In genomic region chrY:13479031-13479705, GRCh38 we compare ENCODE assay signal across 10 cellular contexts. TPM values are rescaled to one million over a fixed set of nuclear protein-coding genes. Genes with fewer than 3 reads are reported as not detected.
A peak's percentile ranks its signal among the peaks of the same experiment; 100 is the strongest.
DNase-seq lines count a peak whose midpoint lies in the region; ATAC-seq, FAIRE-seq and TF ChIP-seq lines count a peak whose summit lies in the region.
"Had no signal": no experiment of that assay in that cellular context is flagged by ENCODE, and none has a peak within 500 bp of the region (broad histone marks: within the 10 kb centered on the region; RNA-seq: fewer than 3 reads in every experiment).

No MANE protein-coding gene starts in this region.

- H3K79me2 ChIP-seq in endothelial cell of umbilical vein (ENCODE audit: control insufficient read depth, insufficient read depth, low read length), result peaks cover 39% of the 10 kb centered on the region

- no peaks in the 10 kb centered on the region for H3K36me3 ChIP-seq in endothelial cell of umbilical vein (ENCODE audit: control insufficient read depth in 2 of 2, extremely low read depth in 1 of 2, insufficient read depth in 2 of 2, low read length in 2 of 2)
- peaks cover 0 to 2% (median 0%) of the 10 kb centered on the region in 3 donors for H3K36me3 ChIP-seq in skeletal muscle tissue (ENCODE audit: control insufficient read depth in 3 of 3, insufficient read depth in 3 of 3, low read length in 3 of 3)
- H3K36me3 ChIP-seq: BLaER1 treated with 17β-estradiol and CSF1 and Interleukin-3, amounts not matched to agents 10 nM and 100 nM had no signal

- peak overlapping the region; percentile 98 for H3K27ac Mint-ChIP-seq in activated CD8-positive, alpha-beta memory T cell treated with anti-CD3 and anti-CD28 coated beads, Interleukin-2, amount 10 ng/mL, durations not matched to agents 7 days and 5 days

- H3K9me3 Mint-ChIP-seq in activated CD8-positive, alpha-beta memory T cell treated with anti-CD3 and anti-CD28 coated beads, Interleukin-2, amount 10 ng/mL, durations not matched to agents 7 days and 5 days (ENCODE audit: low read depth), result no peaks in the 10 kb centered on the region

- H3K9me1 ChIP-seq in endothelial cell of umbilical vein (replicated peaks; ENCODE audit: control insufficient read depth, extremely low read depth, insufficient read depth, low read length), result no peaks in the 10 kb centered on the region

- intact Hi-C loops in endothelial cell of umbilical vein (cut with micrococcal nuclease), result loop anchor here (2.0 kb wide), 1 partner anchor 574 kb away; the partner anchor contains the start of gene DDX3Y

- H3K4me3 ChIP-seq in endothelial cell of umbilical vein (replicated peaks in 1 of 3; ENCODE audit: insufficient read depth in 1 of 3, low read depth in 1 of 3, low read length in 3 of 3), result peak overlapping the region; percentile 51 to 97 (median 97)
- peak overlapping the region in 2 of 3 donors; percentile 94 to 97 for H3K4me3 ChIP-seq in skeletal muscle tissue (ENCODE audit: low read length in 3 of 3)
- H3K4me3 ChIP-seq: BLaER1 treated with 17β-estradiol and CSF1 and Interleukin-3, amounts not matched to agents 10 nM and 100 nM had no signal

- peak overlapping the region; percentile 92 for H3K4me3 Mint-ChIP-seq in activated CD8-positive, alpha-beta memory T cell treated with anti-CD3 and anti-CD28 coated beads, Interleukin-2, amount 10 ng/mL, durations not matched to agents 7 days and 5 days

- H3K27me3 ChIP-seq in endothelial cell of umbilical vein (ENCODE audit: control insufficient read depth in 2 of 2, insufficient read depth in 2 of 2, low read length in 2 of 2), result no peaks in the 10 kb centered on the region
- no peaks in the 10 kb centered on the region for H3K27me3 ChIP-seq in skeletal muscle tissue (ENCODE audit: control insufficient read depth in 3 of 3, insufficient read depth in 3 of 3, low read length in 3 of 3)
- H3K27me3 ChIP-seq: BLaER1 treated with 17β-estradiol and CSF1 and Interleukin-3, amounts not matched to agents 10 nM and 100 nM had no signal

- peak overlapping the region; percentile 39 for H2AFZ ChIP-seq in endothelial cell of umbilical vein (ENCODE audit: low read depth, low read length)

- H3K4me1 Mint-ChIP-seq in activated CD8-positive, alpha-beta memory T cell treated with anti-CD3 and anti-CD28 coated beads, Interleukin-2, amount 10 ng/mL, durations not matched to agents 7 days and 5 days, result peaks cover 25% of the 10 kb centered on the region

- H3K9ac ChIP-seq in endothelial cell of umbilical vein (replicated peaks; ENCODE audit: extremely low read depth, insufficient read depth, low read length), result peak overlapping the region; percentile 99
- H3K9ac ChIP-seq in skeletal muscle tissue (ENCODE audit: low read depth in 1 of 3, low read length in 3 of 3), result peak overlapping the region in 2 of 3 donors; percentile 96 to 99
- H3K9ac ChIP-seq: BLaER1 treated with 17β-estradiol and CSF1 and Interleukin-3, amounts not matched to agents 10 nM and 100 nM had no signal

- no peak for TF ChIP-seq POLR2A in endothelial cell of umbilical vein (IDR thresholded peaks at IDR 0.05; ENCODE audit: low read depth, low read length)

- H3K27ac ChIP-seq in endothelial cell of umbilical vein (ENCODE audit: insufficient read depth, low read depth, low read length) (peak overlapping the region; percentile 97), skeletal muscle tissue (ENCODE audit: low read depth, low read length) (no peak overlapping the region)
- H3K27ac ChIP-seq: BLaER1 treated with 17β-estradiol and CSF1 and Interleukin-3, amounts not matched to agents 10 nM and 100 nM had no signal

- FAIRE-seq in endothelial cell of umbilical vein (lab: Jason Lieb, UNC), result peak; percentile 63
- no peak for FAIRE-seq in HTR-8/SVneo (lab: Jason Lieb, UNC)

- no peaks in the 10 kb centered on the region for H3K27me3 Mint-ChIP-seq in activated CD8-positive, alpha-beta memory T cell treated with anti-CD3 and anti-CD28 coated beads, Interleukin-2, amount 10 ng/mL, durations not matched to agents 7 days and 5 days

- H3K9me3 ChIP-seq in endothelial cell of umbilical vein (replicated peaks; ENCODE audit: control insufficient read depth, insufficient read depth, low read length), result no peaks in the 10 kb centered on the region
- H3K9me3 ChIP-seq in skeletal muscle tissue (ENCODE audit: control insufficient read depth in 3 of 3, low read length in 3 of 3), result no peaks in the 10 kb centered on the region
- H3K9me3 ChIP-seq: BLaER1 treated with 17β-estradiol and CSF1 and Interleukin-3, amounts not matched to agents 10 nM and 100 nM had no signal

- dilution Hi-C loops in endothelial cell of umbilical vein (cut with MboI; ENCODE audit: extremely low pct_ligation_motif_present, low sequenced_read_pairs), result no loop called here

- CTCF ChIA-PET in activated CD8-positive, alpha-beta memory T cell treated with anti-CD3 and anti-CD28 coated beads, Interleukin-2, amount 10 ng/mL, durations not matched to agents 7 days and 5 days (lab: Charles Lee), result no interaction called here
- CTCF ChIA-PET in endothelial cell of umbilical vein (lab: Charles Lee), result no interaction called here

- H3K4me1 ChIP-seq in endothelial cell of umbilical vein (ENCODE audit: control insufficient read depth, extremely low read depth, insufficient read depth, low read length) (peaks cover 29% of the 10 kb centered on the region), skeletal muscle tissue (ENCODE audit: control insufficient read depth in 3 of 3, insufficient read depth in 3 of 3, low read length in 3 of 3) (peaks cover 0 to 9% (median 4%) of the 10 kb centered on the region in 3 donors)
- H3K4me1 ChIP-seq: BLaER1 treated with 17β-estradiol and CSF1 and Interleukin-3, amounts not matched to agents 10 nM and 100 nM had no signal

- H4K20me1 ChIP-seq in endothelial cell of umbilical vein (replicated peaks; ENCODE audit: control insufficient read depth, extremely low read depth, insufficient read depth, low read length), result peaks cover 4% of the 10 kb centered on the region
- H4K20me1 ChIP-seq: BLaER1 treated with 17β-estradiol and CSF1 and Interleukin-3, amounts not matched to agents 10 nM and 100 nM had no signal

- TSS peak; percentile 67 for BruUV-seq in endothelial cell of umbilical vein (replicated peaks; lab: Mats Ljungman, UMichigan)

- DNase-seq in activated CD8-positive, alpha-beta memory T cell treated with anti-CD3 and anti-CD28 coated beads, Interleukin-2, amount 10 ng/mL, durations not matched to agents 7 days and 5 days, result peak; percentile 75
- DNase-seq in activated CD8-positive, alpha-beta memory T cell treated with anti-CD3 and anti-CD28 coated beads for 24 hours, result no peak
- DNase-seq in T1000 (lab: John Stamatoyannopoulos, UW) (peak; percentile 5), endothelial cell of umbilical vein (ENCODE audit: low read depth, low spot score) (peak; percentile 65), HTR-8/SVneo (ENCODE audit: insufficient read length, low spot score) (no peak), GF-D8 (lab: John Stamatoyannopoulos, UW) (no peak), NCI-H510A treated with DMSO at 0.1 percent for 48 hours (lab: John Stamatoyannopoulos, UW) (no peak)

- POLR2A ChIA-PET in endothelial cell of umbilical vein (lab: Charles Lee), result interaction anchor here (0.9 kb wide), 1 partner anchor 224 kb away, joined by 3 read pairs; the partner anchor contains the start of gene TMSB4Y

- H3K36me3 Mint-ChIP-seq in activated CD8-positive, alpha-beta memory T cell treated with anti-CD3 and anti-CD28 coated beads, Interleukin-2, amount 10 ng/mL, durations not matched to agents 7 days and 5 days, result peaks cover 22% of the 10 kb centered on the region

- TF ChIP-seq CTCF in endothelial cell of umbilical vein (IDR thresholded peaks at IDR 0.05; ENCODE audit: extremely low read depth in 1 of 2, insufficient read depth in 1 of 2, low read depth in 1 of 2, low read length in 2 of 2), result no peak

- peak overlapping the region; percentile 88 for H3K4me2 ChIP-seq in endothelial cell of umbilical vein (ENCODE audit: insufficient read depth, low read length)
- H3K4me2 ChIP-seq: BLaER1 treated with 17β-estradiol and CSF1 and Interleukin-3, amounts not matched to agents 10 nM and 100 nM had no signal

- ATAC-seq in activated CD8-positive, alpha-beta memory T cell treated with anti-CD3 and anti-CD28 coated beads, Interleukin-2, amount 10 ng/mL, durations not matched to agents 7 days and 5 days, result peak; percentile 67

TF ChIP-seq in endothelial cell of umbilical vein, 7 proteins besides CTCF, POLR2A, EP300 and RAD21:
- TF ChIP-seq POLR2AphosphoS5 (IDR thresholded peaks at IDR 0.05; ENCODE audit: insufficient read depth, low read depth, low read length) (no peak), FOS (IDR thresholded peaks at IDR 0.05; ENCODE audit: borderline replicate concordance, insufficient read depth, low read length) (no peak), MYC (IDR thresholded peaks at IDR 0.05; ENCODE audit: low read depth, low read length) (no peak), GATA2 (IDR thresholded peaks at IDR 0.05; ENCODE audit: insufficient read depth, insufficient read length, low read depth, low read length) (no peak), JUN (IDR thresholded peaks at IDR 0.05; ENCODE audit: borderline replicate concordance, insufficient read depth, insufficient read length, low read depth) (no peak), EZH2 (IDR thresholded peaks at IDR 0.05; ENCODE audit: borderline replicate concordance, low read depth, low read length, severe bottlenecking) (no peak)
- TF ChIP-seq, protein P1, sequence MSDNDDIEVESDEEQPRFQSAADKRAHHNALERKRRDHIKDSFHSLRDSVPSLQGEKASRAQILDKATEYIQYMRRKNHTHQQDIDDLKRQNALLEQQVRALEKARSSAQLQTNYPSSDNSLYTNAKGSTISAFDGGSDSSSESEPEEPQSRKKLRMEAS (IDR thresholded peaks at IDR 0.05; ENCODE audit: insufficient read depth, insufficient read length), result no peak
TF ChIP-seq in endothelial cell of umbilical vein: peak in this region for 0.

RNA-seq across cellular contexts. Expression of gene UTY, which starts 0.7 kb away (rescaled TPM):
- 10 to 100 TPM; 21.2 to 41.8 TPM for total RNA-seq in activated CD8-positive, alpha-beta memory T cell treated with anti-CD3 and anti-CD28 coated beads, Interleukin-2, amount 10 ng/mL, durations not matched to agents 7 days and 5 days
- total RNA-seq in endothelial cell of umbilical vein (17.1 and 17.9 TPM in 2 replicates), skeletal muscle tissue (46.4 TPM)
- 4.8 TPM in 2 replicates for polyA plus RNA-seq in endothelial cell of umbilical vein
- polyA plus RNA-seq in endothelial cell of umbilical vein (2011; cell fraction: cytosol; rRNA removed), result 3.6 and 4.4 TPM in 2 replicates
- 25.5 and 27.5 TPM in 2 replicates for polyA plus RNA-seq in endothelial cell of umbilical vein (2011; cell fraction: nucleus; rRNA removed)
- polyA plus RNA-seq in endothelial cell of umbilical vein (2012), result 5.8 and 6.3 TPM in 2 replicates
- 33.9 and 46.0 TPM in 2 replicates for polyA minus RNA-seq in endothelial cell of umbilical vein
- not detected for polyA minus RNA-seq in endothelial cell of umbilical vein (2011; cell fraction: cytosol; rRNA and poly(A)+ RNA removed)
- 134 and 176 TPM in 2 replicates for polyA minus RNA-seq in endothelial cell of umbilical vein (2011; cell fraction: nucleus; rRNA and poly(A)+ RNA removed)
- total RNA-seq: renal cortical epithelial cell had no signal

Comparison
In these comparisons a context has a peak if more than half of its experiments do, and no peak if none do; other contexts are left out.
1. DNase-seq: peak in activated CD8-positive, alpha-beta memory T cell treated with anti-CD3 and anti-CD28 coated beads, Interleukin-2, amount 10 ng/mL, durations not matched to agents 7 days and 5 days (single experiment), T1000 (single experiment) and endothelial cell of umbilical vein (single experiment); none in activated CD8-positive, alpha-beta memory T cell treated with anti-CD3 and anti-CD28 coated beads for 24 hours (single experiment), HTR-8/SVneo (single experiment), GF-D8 (single experiment) and NCI-H510A treated with DMSO at 0.1 percent for 48 hours (single experiment).